In genomic region chr16:28834873-28835863, GRCh38 we compare ENCODE assay signal across 27 cellular contexts. TPM values are rescaled to one million over a fixed set of nuclear protein-coding genes. Genes with fewer than 3 reads are reported as not detected.
DNase-seq lines count a peak whose midpoint lies in the region; ATAC-seq and TF ChIP-seq lines count a peak whose summit lies in the region.
"Had no signal": no experiment of that assay in that cellular context is flagged by ENCODE, and none has a peak within 500 bp of the region (broad histone marks: within the 10 kb centered on the region; RNA-seq: fewer than 3 reads in every experiment).

No MANE protein-coding gene starts in this region.

- peaks cover 5% of the 10 kb centered on the region for H3K4me1 Mint-ChIP-seq in central memory CD8-positive, alpha-beta T cell
- peaks cover 3 to 4% (median 3%) of the 10 kb centered on the region in 3 donors for H3K4me1 Mint-ChIP-seq in CD8-positive, alpha-beta memory T cell
- H3K4me1 Mint-ChIP-seq: endodermal cell had no signal

- no peak overlapping the region for H3K4me2 ChIP-seq in PC-9

- POLR2A ChIA-PET in PC-9 (lab: Charles Lee; ENCODE audit: unreplicated experiment), result no interaction called here
- POLR2A ChIA-PET in CD8-positive, alpha-beta memory T cell (lab: Charles Lee), result no interaction called here

- H3K27me3 ChIP-seq in PC-9 (ENCODE audit: insufficient read depth, low read depth), result no peaks in the 10 kb centered on the region
- no peaks in the 10 kb centered on the region for H3K27me3 ChIP-seq in CD8-positive, alpha-beta memory T cell (ENCODE audit: insufficient read depth, low read length, poor library complexity, severe bottlenecking)
- H3K27me3 ChIP-seq: esophagus squamous epithelium, foreskin keratinocyte, heart right ventricle, SJCRH30, upper lobe of right lung had no signal

- peaks cover 60% of the 10 kb centered on the region for H3K36me3 ChIP-seq in PC-9 (ENCODE audit: low read depth)
- H3K36me3 ChIP-seq in CD8-positive, alpha-beta memory T cell (ENCODE audit: insufficient read depth, low read length), result peaks cover 61% of the 10 kb centered on the region

- H3K9me2 ChIP-seq in PC-9 (ENCODE audit: insufficient read depth), result no peaks in the 10 kb centered on the region

- H3K9me3 ChIP-seq in PC-9 (ENCODE audit: insufficient read depth, low read depth), result no peaks in the 10 kb centered on the region
- H3K9me3 ChIP-seq in CD8-positive, alpha-beta memory T cell (ENCODE audit: low read length), result no peaks in the 10 kb centered on the region
- H3K9me3 ChIP-seq: esophagus squamous epithelium, HAP-1, heart right ventricle, psoas muscle, SJCRH30, upper lobe of right lung had no signal

- ATAC-seq in Right ventricle myocardium superior (ENCODE audit: poor library complexity), result peak; percentile 8
- no peak for ATAC-seq in left cardiac atrium
- no peak for ATAC-seq in central memory CD8-positive, alpha-beta T cell (replicated peaks; ENCODE audit: extremely low read depth, poor library complexity, severe bottlenecking)
- ATAC-seq in sciatic nerve, result peak; percentile 18
- ATAC-seq: foreskin keratinocyte, psoas muscle, upper lobe of right lung had no signal

- H3K27me3 Mint-ChIP-seq in central memory CD8-positive, alpha-beta T cell, result no peaks in the 10 kb centered on the region
- no peaks in the 10 kb centered on the region for H3K27me3 Mint-ChIP-seq in CD8-positive, alpha-beta memory T cell
- H3K27me3 Mint-ChIP-seq: dendritic cell treated with granulocyte-macrophage colony-stimulating factor and Interleukin-4, amounts not matched to agents 40 ng/mL and 50 ng/mL, for 4 days; IgD-negative memory B cell had no signal

- peaks cover 72% of the 10 kb centered on the region for H4K20me1 ChIP-seq in PC-9 (ENCODE audit: insufficient read depth)

- CTCF ChIA-PET in PC-9 (lab: Charles Lee), result interaction anchor here (1.1 kb wide), 1 partner anchor 144 kb away, joined by 4 read pairs; no protein-coding TSS in a partner anchor
- CTCF ChIA-PET in CD8-positive, alpha-beta memory T cell (lab: Charles Lee), result no interaction called here

- no peaks in the 10 kb centered on the region for H3K9me3 Mint-ChIP-seq in central memory CD8-positive, alpha-beta T cell
- no peaks in the 10 kb centered on the region for H3K9me3 Mint-ChIP-seq in CD8-positive, alpha-beta memory T cell
- H3K9me3 Mint-ChIP-seq: dendritic cell treated with granulocyte-macrophage colony-stimulating factor and Interleukin-4, amounts not matched to agents 40 ng/mL and 50 ng/mL, for 4 days; endodermal cell; IgD-negative memory B cell; natural killer cell had no signal

- H3K4me3 Mint-ChIP-seq in central memory CD8-positive, alpha-beta T cell, result no peak overlapping the region
- peak overlapping the region in 1 of 7 donors; percentile 24 for H3K4me3 Mint-ChIP-seq in CD8-positive, alpha-beta memory T cell
- H3K4me3 Mint-ChIP-seq: dendritic cell treated with granulocyte-macrophage colony-stimulating factor and Interleukin-4, amounts not matched to agents 40 ng/mL and 50 ng/mL, for 4 days; endodermal cell; natural killer cell had no signal

- no peak overlapping the region for H3K27ac ChIP-seq in PC-9
- H3K27ac ChIP-seq in CD8-positive, alpha-beta memory T cell (ENCODE audit: low read depth, low read length), result no peak overlapping the region
- H3K27ac ChIP-seq: esophagus squamous epithelium, foreskin keratinocyte, heart right ventricle, psoas muscle, SJCRH30, upper lobe of right lung had no signal

- no peaks in the 10 kb centered on the region for H3K4me1 ChIP-seq in PC-9 (replicated peaks; ENCODE audit: insufficient read depth)
- H3K4me1 ChIP-seq in CD8-positive, alpha-beta memory T cell (ENCODE audit: insufficient read depth, low read length), result no peaks in the 10 kb centered on the region
- H3K4me1 ChIP-seq: esophagus squamous epithelium, foreskin keratinocyte, HAP-1, heart right ventricle, psoas muscle, SJCRH30, upper lobe of right lung had no signal

- no peak for DNase-seq in Right ventricle myocardium superior
- DNase-seq in left cardiac atrium, result no peak
- DNase-seq in PC-9, result peak in 1 of 2 experiments; percentile 20
- DNase-seq in central memory CD8-positive, alpha-beta T cell (ENCODE audit: low spot score in 2 of 2), result no peak
- DNase-seq in sciatic nerve (ENCODE audit: low spot score), result no peak
- no peak for DNase-seq in HCEC 1CT
- no peak for DNase-seq in cerebellar cortex (ENCODE audit: low spot score)
- DNase-seq in CD8-positive, alpha-beta memory T cell, result no peak
- DNase-seq: activated CD4-positive, alpha-beta T cell treated with anti-CD3 and anti-CD28 coated beads for 48 hours; caudate nucleus; esophagus squamous epithelium; foreskin keratinocyte; heart right ventricle; kidney; natural killer cell; NCI-H1694; NCI-H774; occipital lobe; psoas muscle; SJCRH30; stimulated activated CD4-positive, alpha-beta T cell treated with anti-CD3 and anti-CD28 coated beads, Interleukin-4, amount 100 ng/mL, for 24 hours; upper lobe of right lung had no signal

- no peak overlapping the region for H2AFZ ChIP-seq in PC-9

- H3K4me3 ChIP-seq in PC-9, result no peak overlapping the region
- no peak overlapping the region for H3K4me3 ChIP-seq in CD8-positive, alpha-beta memory T cell (ENCODE audit: low read length)
- H3K4me3 ChIP-seq: esophagus squamous epithelium, HAP-1, heart right ventricle, lung, psoas muscle, SJCRH30, upper lobe of right lung had no signal

- no peak for TF ChIP-seq CTCF in PC-9 (conservative IDR thresholded peaks at IDR 0.05)

- peak overlapping the region; percentile 71 for H3K27ac Mint-ChIP-seq in central memory CD8-positive, alpha-beta T cell (ENCODE audit: low read depth)
- peak overlapping the region in 4 of 8 donors; percentile 17 to 90 (median 26) for H3K27ac Mint-ChIP-seq in CD8-positive, alpha-beta memory T cell
- H3K27ac Mint-ChIP-seq: endodermal cell, IgD-negative memory B cell had no signal

- H3K79me2 ChIP-seq in PC-9 (ENCODE audit: low read depth), result peaks cover 11% of the 10 kb centered on the region

- H3F3A ChIP-seq in PC-9 (ENCODE audit: insufficient read depth, low read depth), result peaks cover 95% of the 10 kb centered on the region

- peaks cover 66% of the 10 kb centered on the region for H3K36me3 Mint-ChIP-seq in central memory CD8-positive, alpha-beta T cell (ENCODE audit: insufficient read depth)
- peaks cover 24 to 86% (median 26%) of the 10 kb centered on the region in 3 donors for H3K36me3 Mint-ChIP-seq in CD8-positive, alpha-beta memory T cell

- BruUV-seq in PC-9 (replicated peaks; lab: Mats Ljungman, UMichigan), result TSS peak; percentile 1

- intact Hi-C loops in Right ventricle myocardium superior (cut with DNase I), result no loop called here
- intact Hi-C loops in left cardiac atrium (cut with DNase I), result no loop called here
- intact Hi-C loops in PC-9 (cut with micrococcal nuclease; ENCODE audit: unreplicated experiment), result no loop called here
- intact Hi-C loops in sciatic nerve (cut with DNase I), result no loop called here

RNA-seq across cellular contexts. Expression of gene TUFM, which starts 11.0 kb away (rescaled TPM):
- total RNA-seq in Right ventricle myocardium superior, result 253 TPM
- 100 to 1,000 TPM; 167 to 183 TPM for total RNA-seq in left cardiac atrium
- 342 and 448 TPM in 2 replicates for total RNA-seq in PC-9 (2021)
- total RNA-seq in sciatic nerve, result 69.4 TPM
- total RNA-seq in CD8-positive, alpha-beta memory T cell, result 100 to 1,000 TPM; 320 to 347 TPM
- 146 TPM for polyA plus RNA-seq in CD8-positive, alpha-beta memory T cell

RNA-seq across cellular contexts. Expression of gene ATXN2L, which starts 12.4 kb away (rescaled TPM):
- total RNA-seq in Right ventricle myocardium superior (43.9 TPM), left cardiac atrium (10 to 100 TPM; 52.5 to 66.2 TPM), PC-9 (2021) (298 and 356 TPM in 2 replicates), sciatic nerve (116 TPM)
- total RNA-seq in CD8-positive, alpha-beta memory T cell, result 100 to 1,000 TPM; 266 to 267 TPM
- 31.0 TPM for polyA plus RNA-seq in CD8-positive, alpha-beta memory T cell

RNA-seq across cellular contexts. Expression of gene SH2B1, which starts 28.5 kb away (rescaled TPM):
- total RNA-seq in Right ventricle myocardium superior (40.2 TPM), left cardiac atrium (10 to 100 TPM; 37.4 to 39.0 TPM), PC-9 (2021) (105 and 110 TPM in 2 replicates), sciatic nerve (67.0 TPM)
- total RNA-seq in CD8-positive, alpha-beta memory T cell, result 10 to 100 TPM; 39.6 to 44.7 TPM
- polyA plus RNA-seq in CD8-positive, alpha-beta memory T cell, result 3.5 TPM

RNA-seq across cellular contexts. Expression of gene ATP2A1, which starts 43.1 kb away (rescaled TPM):
- total RNA-seq in Right ventricle myocardium superior (not detected), left cardiac atrium (under 1 TPM; 0.27 to 0.37 TPM), PC-9 (2021) (8.3 and 10.7 TPM in 2 replicates), sciatic nerve (0.89 TPM)
- total RNA-seq in CD8-positive, alpha-beta memory T cell, result 1 to 10 TPM; 1.9 to 2.1 TPM
- not detected for polyA plus RNA-seq in CD8-positive, alpha-beta memory T cell
- polyA plus RNA-seq: IgD-negative memory B cell had no signal

Comparison
In these comparisons a context has a peak if more than half of its experiments do, and no peak if none do; other contexts are left out.
1. ATAC-seq: peak in Right ventricle myocardium superior (single experiment) and sciatic nerve (single experiment); none in left cardiac atrium (0 of 2) and central memory CD8-positive, alpha-beta T cell (single experiment).